In genomic region chr10:75978213-75978612, GRCh38 we compare ENCODE assay signal across 18 cellular contexts.
"Had no signal": no experiment of that assay in that cellular context is flagged by ENCODE, and none has a peak within 500 bp of the region (broad histone marks: within the 10 kb centered on the region; RNA-seq: fewer than 3 reads in every experiment).

No MANE protein-coding gene starts in this region.

- H3K4me3 ChIP-seq: coronary artery, left ventricle myocardium inferior had no signal

- H3K27me3 ChIP-seq: neutrophil had no signal

- DNase-seq: activated CD4-positive, alpha-beta T cell treated with anti-CD3 and anti-CD28 coated beads for 1 hour; activated CD8-positive, alpha-beta memory T cell treated with anti-CD3 and anti-CD28 coated beads, Interleukin-2, amount 50 U/mL, for 4 hours; activated CD8-positive, alpha-beta T cell treated with anti-CD3 and anti-CD28 coated beads for 36 hours; activated gamma-delta T cell treated with Interleukin-2 at 50 U/mL for 16 hours; activated naive CD8-positive, alpha-beta T cell treated with anti-CD3 and anti-CD28 coated beads for 36 hours; activated T-cell treated with anti-CD3 and anti-CD28 coated beads, Interleukin-2, amount 50 U/mL, for 72 hours; anterior cingulate cortex; caudate nucleus; effector memory CD4-positive, alpha-beta T cell; glutamatergic neuron; left ventricle myocardium inferior; naive B cell; SIG-M5; stimulated activated CD4-positive, alpha-beta T cell treated with anti-CD3 and anti-CD28 coated beads, Interleukin-2, amount 100 ng/mL, for 24 hours; stimulated activated naive CD4-positive, alpha-beta T cell treated with Interleukin-2 at 50 U/mL for 16 hours had no signal

- H3K9me3 ChIP-seq: left ventricle myocardium inferior, neutrophil had no signal

- ATAC-seq: activated CD8-positive, alpha-beta T cell treated with anti-CD3 and anti-CD28 coated beads for 36 hours; activated T-cell treated with anti-CD3 and anti-CD28 coated beads, Interleukin-2, amount 50 U/mL, for 72 hours; sciatic nerve had no signal

- H3K27ac ChIP-seq: coronary artery, left ventricle myocardium inferior, neutrophil had no signal

- H3K36me3 ChIP-seq: left ventricle myocardium inferior, neutrophil had no signal
